8 cellular contexts compared by ENCODE assay signal in genomic region chr10:118106426-118106825, GRCh38.
A peak's percentile ranks its signal among the peaks of the same experiment; 100 is the strongest.
DNase-seq lines count a peak whose midpoint lies in the region; ATAC-seq and TF ChIP-seq lines count a peak whose summit lies in the region.

No MANE protein-coding gene starts in this region.

- ATAC-seq in GM21526 (IDR thresholded peaks at IDR 0.05; ENCODE audit: low FRiP score, unreplicated experiment) = peak; percentile 56
- ATAC-seq in SK-N-SH treated with all-trans-retinoic acid at 6 μM for 48 hours = peak; percentile 40; the same call in 1 of the 3 replicates
- no peak for ATAC-seq in GM21825 (IDR thresholded peaks at IDR 0.05; ENCODE audit: unreplicated experiment)

- peak; percentile 5 for DNase-seq in AG09319 (ENCODE audit: extremely low read depth, low read depth)
- peak; percentile 30 for DNase-seq in iPS-NIHi11 (ENCODE audit: low spot score)
- DNase-seq in activated effector memory CD4-positive, alpha-beta T cell treated with anti-CD3 and anti-CD28 coated beads, Interleukin-2, amount 50 U/mL, for 16 hours = no peak
- no peak for DNase-seq in activated CD4-positive, alpha-beta T cell treated with anti-CD3 and anti-CD28 coated beads for 48 hours
- no peak for DNase-seq in NCI-H2227 (lab: John Stamatoyannopoulos, UW; ENCODE audit: unreplicated experiment)

- TF ChIP-seq CTCF in AG09319 (IDR thresholded peaks at IDR 0.05; ENCODE audit: low read depth, low read length) = peak; percentile 36

TF ChIP-seq in SK-N-SH treated with all-trans-retinoic acid at 6 μM for 48 hours, 23 proteins besides CTCF, POLR2A, EP300 and RAD21:
- TF ChIP-seq OSR1 (CRISPR knock-in tag; IDR thresholded peaks at IDR 0.05) (no peak), SNAI2 (CRISPR knock-in tag; IDR thresholded peaks at IDR 0.05) (no peak), TCF4 (CRISPR knock-in tag; IDR thresholded peaks at IDR 0.05; ENCODE audit: borderline replicate concordance) (no peak), ZC3H10 (CRISPR knock-in tag; IDR thresholded peaks at IDR 0.05) (no peak), CSRNP3 (CRISPR knock-in tag; IDR thresholded peaks at IDR 0.05) (no peak), PATZ1 (CRISPR knock-in tag; IDR thresholded peaks at IDR 0.05; ENCODE audit: borderline replicate concordance) (no peak), PPARA (CRISPR knock-in tag; IDR thresholded peaks at IDR 0.05; ENCODE audit: borderline replicate concordance) (no peak), CSDC2 (CRISPR knock-in tag; IDR thresholded peaks at IDR 0.05) (no peak), ZNF70 (CRISPR knock-in tag; IDR thresholded peaks at IDR 0.05) (no peak)
- TF ChIP-seq, protein P1, sequence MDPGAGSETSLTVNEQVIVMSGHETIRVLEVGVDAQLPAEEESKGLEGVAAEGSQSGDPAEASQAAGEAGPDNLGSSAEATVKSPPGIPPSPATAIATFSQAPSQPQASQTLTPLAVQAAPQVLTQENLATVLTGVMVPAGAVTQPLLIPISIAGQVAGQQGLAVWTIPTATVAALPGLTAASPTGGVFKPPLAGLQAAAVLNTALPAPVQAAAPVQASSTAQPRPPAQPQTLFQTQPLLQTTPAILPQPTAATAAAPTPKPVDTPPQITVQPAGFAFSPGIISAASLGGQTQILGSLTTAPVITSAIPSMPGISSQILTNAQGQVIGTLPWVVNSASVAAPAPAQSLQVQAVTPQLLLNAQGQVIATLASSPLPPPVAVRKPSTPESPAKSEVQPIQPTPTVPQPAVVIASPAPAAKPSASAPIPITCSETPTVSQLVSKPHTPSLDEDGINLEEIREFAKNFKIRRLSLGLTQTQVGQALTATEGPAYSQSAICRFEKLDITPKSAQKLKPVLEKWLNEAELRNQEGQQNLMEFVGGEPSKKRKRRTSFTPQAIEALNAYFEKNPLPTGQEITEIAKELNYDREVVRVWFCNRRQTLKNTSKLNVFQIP (CRISPR knock-in tag; IDR thresholded peaks at IDR 0.05; ENCODE audit: borderline replicate concordance, low read depth) = no peak
- TF ChIP-seq, protein P2, sequence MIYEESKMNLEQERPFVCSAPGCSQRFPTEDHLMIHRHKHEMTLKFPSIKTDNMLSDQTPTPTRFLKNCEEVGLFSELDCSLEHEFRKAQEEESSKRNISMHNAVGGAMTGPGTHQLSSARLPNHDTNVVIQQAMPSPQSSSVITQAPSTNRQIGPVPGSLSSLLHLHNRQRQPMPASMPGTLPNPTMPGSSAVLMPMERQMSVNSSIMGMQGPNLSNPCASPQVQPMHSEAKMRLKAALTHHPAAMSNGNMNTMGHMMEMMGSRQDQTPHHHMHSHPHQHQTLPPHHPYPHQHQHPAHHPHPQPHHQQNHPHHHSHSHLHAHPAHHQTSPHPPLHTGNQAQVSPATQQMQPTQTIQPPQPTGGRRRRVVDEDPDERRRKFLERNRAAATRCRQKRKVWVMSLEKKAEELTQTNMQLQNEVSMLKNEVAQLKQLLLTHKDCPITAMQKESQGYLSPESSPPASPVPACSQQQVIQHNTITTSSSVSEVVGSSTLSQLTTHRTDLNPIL (CRISPR knock-in tag; IDR thresholded peaks at IDR 0.05; ENCODE audit: low read depth) = no peak
TF ChIP-seq in SK-N-SH treated with all-trans-retinoic acid at 6 μM for 48 hours: peak in this region for 0.

Comparison
In these comparisons a context has a peak if more than half of its experiments do, and no peak if none do; other contexts are left out.
1. DNase-seq: peak in AG09319 (single experiment) and iPS-NIHi11 (single experiment); none in activated effector memory CD4-positive, alpha-beta T cell treated with anti-CD3 and anti-CD28 coated beads, Interleukin-2, amount 50 U/mL, for 16 hours (single experiment), activated CD4-positive, alpha-beta T cell treated with anti-CD3 and anti-CD28 coated beads for 48 hours (single experiment) and NCI-H2227 (single experiment).